Comparison of ENCODE assay signal across 26 cellular contexts in genomic region chr5:143635888-143636287, GRCh38.
"Had no signal": no experiment of that assay in that cellular context is flagged by ENCODE, and none has a peak within 500 bp of the region (broad histone marks: within the 10 kb centered on the region; RNA-seq: fewer than 3 reads in every experiment).

No MANE protein-coding gene starts in this region.

- DNase-seq: activated B cell treated with CpG ODN at 0.5 μM for 24 hours; activated CD4-positive, alpha-beta T cell treated with anti-CD3 and anti-CD28 coated beads for 36 hours; activated CD4-positive, alpha-beta T cell treated with anti-CD3 and anti-CD28 coated beads, Interleukin-2, amount 50 U/mL, for 4 hours; activated CD8-positive, alpha-beta memory T cell treated with anti-CD3 and anti-CD28 coated beads for 24 hours; activated CD8-positive, alpha-beta memory T cell treated with anti-CD3 and anti-CD28 coated beads, Interleukin-2, amount 50 U/mL, for 4 hours; activated naive CD4-positive, alpha-beta T cell; activated T-cell treated with anti-CD3 and anti-CD28 coated beads, Interleukin-2, amount 50 U/mL, for 24 hours; adrenal gland; effector memory CD4-positive, alpha-beta T cell; heart right ventricle; kidney; lower lobe of right lung; naive thymus-derived CD4-positive, alpha-beta T cell; sigmoid colon; stimulated activated CD4-positive, alpha-beta T cell treated with anti-CD3 and anti-CD28 coated beads, Interleukin-15, amount 100 ng/mL, for 24 hours; stimulated activated CD8-positive, alpha-beta memory T cell treated with anti-CD3 and anti-CD28 coated beads, Interleukin-4, amount 100 ng/mL, for 48 hours; stimulated activated naive CD4-positive, alpha-beta T cell; T1000 had no signal

- H3K9me3 Mint-ChIP-seq: activated B cell treated with CpG ODN at 0.5 μM for 24 hours; activated T-cell treated with anti-CD3 and anti-CD28 coated beads, Interleukin-2, amount 50 U/mL, for 24 hours; activated T-helper 17 cell treated with anti-CD3 and anti-CD28 coated beads, Interleukin-2, amount 50 U/mL, for 72 hours; central memory CD8-positive, alpha-beta T cell; neural progenitor cell; T-helper 1 cell treated with Interleukin-12 subunit alpha and Interleukin-12 subunit beta and Interleukin-4 antibody, amounts not matched to agents 30 μg/mL and 1 μg/mL, for 36 hours had no signal

- H3K36me3 Mint-ChIP-seq: activated naive CD8-positive, alpha-beta T cell; naive thymus-derived CD4-positive, alpha-beta T cell; neural progenitor cell had no signal

- H3K36me3 ChIP-seq: adrenal gland, breast epithelium, heart right ventricle, lower lobe of right lung, neural progenitor cell, sigmoid colon, upper lobe of left lung had no signal

- H3K27me3 ChIP-seq: adrenal gland, breast epithelium, heart right ventricle, neural progenitor cell, sigmoid colon, upper lobe of left lung had no signal

- H3K4me1 Mint-ChIP-seq: activated B cell treated with CpG ODN at 0.5 μM for 24 hours; activated CD4-positive, alpha-beta T cell treated with anti-CD3 and anti-CD28 coated beads for 36 hours; activated T-helper 17 cell treated with anti-CD3 and anti-CD28 coated beads, Interleukin-2, amount 50 U/mL, for 72 hours; central memory CD8-positive, alpha-beta T cell; neural progenitor cell had no signal

- H3K4me1 ChIP-seq: adrenal gland, breast epithelium, neural progenitor cell, sigmoid colon had no signal

- H3K4me3 ChIP-seq: adrenal gland, breast epithelium, heart right ventricle, lower lobe of right lung, neural progenitor cell, sigmoid colon, smooth muscle cell, upper lobe of left lung had no signal

- H3K4me3 Mint-ChIP-seq: activated B cell treated with CpG ODN at 0.5 μM for 24 hours; activated CD4-positive, alpha-beta T cell treated with anti-CD3 and anti-CD28 coated beads for 36 hours; activated naive CD8-positive, alpha-beta T cell; activated T-cell treated with anti-CD3 and anti-CD28 coated beads, Interleukin-2, amount 50 U/mL, for 24 hours; activated T-helper 17 cell treated with anti-CD3 and anti-CD28 coated beads, Interleukin-2, amount 50 U/mL, for 72 hours; central memory CD8-positive, alpha-beta T cell; naive thymus-derived CD4-positive, alpha-beta T cell; neural progenitor cell; T-helper 1 cell treated with Interleukin-12 subunit alpha and Interleukin-12 subunit beta and Interleukin-4 antibody, amounts not matched to agents 30 μg/mL and 1 μg/mL, for 36 hours had no signal

- ATAC-seq: activated CD4-positive, alpha-beta T cell treated with anti-CD3 and anti-CD28 coated beads for 36 hours; activated T-helper 17 cell treated with anti-CD3 and anti-CD28 coated beads, Interleukin-2, amount 50 U/mL, for 72 hours; naive thymus-derived CD4-positive, alpha-beta T cell had no signal

- H3K27ac Mint-ChIP-seq: activated B cell treated with CpG ODN at 0.5 μM for 24 hours; activated CD4-positive, alpha-beta T cell treated with anti-CD3 and anti-CD28 coated beads for 36 hours; activated naive CD8-positive, alpha-beta T cell; activated T-cell treated with anti-CD3 and anti-CD28 coated beads, Interleukin-2, amount 50 U/mL, for 24 hours; activated T-helper 17 cell treated with anti-CD3 and anti-CD28 coated beads, Interleukin-2, amount 50 U/mL, for 72 hours; naive thymus-derived CD4-positive, alpha-beta T cell; neural progenitor cell; T-helper 1 cell treated with Interleukin-12 subunit alpha and Interleukin-12 subunit beta and Interleukin-4 antibody, amounts not matched to agents 30 μg/mL and 1 μg/mL, for 36 hours had no signal

- H3K27ac ChIP-seq: adrenal gland, breast epithelium, heart right ventricle, lower lobe of right lung, neural progenitor cell had no signal

- H3K9me3 ChIP-seq: adrenal gland, breast epithelium, heart right ventricle, lower lobe of right lung, sigmoid colon, upper lobe of left lung had no signal

- H3K27me3 Mint-ChIP-seq: activated B cell treated with CpG ODN at 0.5 μM for 24 hours; activated CD4-positive, alpha-beta T cell treated with anti-CD3 and anti-CD28 coated beads for 36 hours; activated naive CD8-positive, alpha-beta T cell; activated T-cell treated with anti-CD3 and anti-CD28 coated beads, Interleukin-2, amount 50 U/mL, for 24 hours; central memory CD8-positive, alpha-beta T cell had no signal
